ENCODE assay signal across 8 cellular contexts in the genomic region with DNA sequence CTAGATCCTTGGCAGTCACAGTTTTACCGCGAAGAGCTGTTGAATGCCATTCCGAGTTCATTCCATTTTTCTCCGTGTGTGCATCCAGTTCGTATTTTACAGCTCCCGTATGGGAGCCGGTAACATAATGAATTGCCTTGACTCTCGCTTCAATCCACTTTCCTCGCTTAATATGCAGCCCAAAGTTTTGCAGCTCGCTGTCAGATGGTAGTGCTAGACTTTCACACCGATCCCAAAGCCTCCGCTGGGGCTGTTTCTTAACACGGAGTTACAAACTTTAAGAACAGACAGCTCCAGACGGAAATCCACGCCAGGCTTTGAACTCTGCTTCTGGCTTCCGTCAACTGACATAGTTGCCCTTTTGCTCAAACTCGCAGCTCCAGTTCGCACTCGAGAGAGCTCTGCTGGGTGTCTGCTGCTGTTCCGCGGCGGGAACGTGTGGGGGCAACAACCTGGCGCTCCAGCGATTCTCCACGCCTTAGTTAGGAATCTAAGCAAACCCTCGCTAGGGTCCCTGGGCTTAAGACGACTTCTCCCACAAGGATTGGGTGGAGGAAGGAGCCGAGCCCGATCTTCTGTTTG. TPM values are rescaled to one million over a fixed set of nuclear protein-coding genes. Genes with fewer than 3 reads are reported as not detected.
DNase-seq lines count a peak whose midpoint lies in the region; ATAC-seq, FAIRE-seq and TF ChIP-seq lines count a peak whose summit lies in the region.

No MANE protein-coding gene starts in this region.

- intact Hi-C loops in natural killer cell (cut with micrococcal nuclease) = loop anchor here (10.0 kb wide), 1 partner anchor 652 kb away; the partner anchor contains the start of gene SYTL1

- TF ChIP-seq CTCF in fibroblast of pulmonary artery (IDR thresholded peaks at IDR 0.05; ENCODE audit: low read length, missing control alignments) (no peak), natural killer cell (IDR thresholded peaks at IDR 0.05) (no peak)

- ATAC-seq in natural killer cell = peak; percentile 30 to 63 (median 44)
- peak; percentile 65 for ATAC-seq in stimulated activated memory B cell treated with anti-CD40 and anti-IgM and Interleukin-4, amounts not matched to agents 10 μg/mL and 1 μg/mL and 100 μg/mL, for 72 hours

- peak; percentile 85 for DNase-seq in LoVo (ENCODE audit: low spot score)
- DNase-seq in activated effector memory CD4-positive, alpha-beta T cell treated with Interleukin-2 at 50 U/mL for 16 hours = peak; percentile 74
- DNase-seq in fibroblast of pulmonary artery (ENCODE audit: low read depth) = peak; percentile 94
- peak; percentile 74 for DNase-seq in natural killer cell

- H3K36me3 Mint-ChIP-seq in natural killer cell = no peaks in the 10 kb centered on the region
- H3K36me3 Mint-ChIP-seq in stimulated activated memory B cell treated with anti-CD40 and anti-IgM and Interleukin-4, amounts not matched to agents 10 μg/mL and 1 μg/mL and 100 μg/mL, for 72 hours = no peaks in the 10 kb centered on the region

- peak overlapping the region; percentile 98 for H3K4me3 Mint-ChIP-seq in natural killer cell
- H3K4me3 Mint-ChIP-seq in stimulated activated memory B cell treated with anti-CD40 and anti-IgM and Interleukin-4, amounts not matched to agents 10 μg/mL and 1 μg/mL and 100 μg/mL, for 72 hours = peak overlapping the region; percentile 90

- H3K9me3 Mint-ChIP-seq in natural killer cell = no peaks in the 10 kb centered on the region
- H3K9me3 Mint-ChIP-seq in stimulated activated memory B cell treated with anti-CD40 and anti-IgM and Interleukin-4, amounts not matched to agents 10 μg/mL and 1 μg/mL and 100 μg/mL, for 72 hours = no peaks in the 10 kb centered on the region

- FAIRE-seq in A204.1 (lab: Jason Lieb, UNC) = peak; percentile 93

- H3K27me3 Mint-ChIP-seq in natural killer cell (ENCODE audit: low read depth in 2 of 2) = no peaks in the 10 kb centered on the region
- H3K27me3 Mint-ChIP-seq in stimulated activated memory B cell treated with anti-CD40 and anti-IgM and Interleukin-4, amounts not matched to agents 10 μg/mL and 1 μg/mL and 100 μg/mL, for 72 hours = no peaks in the 10 kb centered on the region

- H3K27ac Mint-ChIP-seq in natural killer cell = peak overlapping the region; percentile 97 to 98
- H3K27ac Mint-ChIP-seq in stimulated activated memory B cell treated with anti-CD40 and anti-IgM and Interleukin-4, amounts not matched to agents 10 μg/mL and 1 μg/mL and 100 μg/mL, for 72 hours = peak overlapping the region; percentile 93

- H3K4me1 Mint-ChIP-seq in natural killer cell = peaks cover 37 to 40% of the 10 kb centered on the region in 2 donors
- H3K4me1 Mint-ChIP-seq in stimulated activated memory B cell treated with anti-CD40 and anti-IgM and Interleukin-4, amounts not matched to agents 10 μg/mL and 1 μg/mL and 100 μg/mL, for 72 hours = peaks cover 33% of the 10 kb centered on the region

- TF ChIP-seq POLR2A in GM18526 (IDR thresholded peaks at IDR 0.05; ENCODE audit: extremely low read depth, insufficient read length) (peak; percentile 87), Raji (IDR thresholded peaks at IDR 0.05; ENCODE audit: insufficient read depth, low read depth, low read length) (peak; percentile 90)

- H3K4me3 ChIP-seq in fibroblast of pulmonary artery (replicated peaks; ENCODE audit: low read depth, low read length) = peak overlapping the region; percentile 70

RNA-seq across cellular contexts. Expression of gene ARID1A, which starts 3.5 kb away (rescaled TPM):
- total RNA-seq in natural killer cell = 100 to 1,000 TPM; 199 to 214 (median 202) TPM

Comparison
In these comparisons a context has a peak if more than half of its experiments do, and no peak if none do; other contexts are left out.
1. Peak in every context shown above with its lines: DNase-seq, ATAC-seq and H3K4me3 ChIP-seq.